Comparison of ENCODE assay signal across 9 cellular contexts in the genomic region with DNA sequence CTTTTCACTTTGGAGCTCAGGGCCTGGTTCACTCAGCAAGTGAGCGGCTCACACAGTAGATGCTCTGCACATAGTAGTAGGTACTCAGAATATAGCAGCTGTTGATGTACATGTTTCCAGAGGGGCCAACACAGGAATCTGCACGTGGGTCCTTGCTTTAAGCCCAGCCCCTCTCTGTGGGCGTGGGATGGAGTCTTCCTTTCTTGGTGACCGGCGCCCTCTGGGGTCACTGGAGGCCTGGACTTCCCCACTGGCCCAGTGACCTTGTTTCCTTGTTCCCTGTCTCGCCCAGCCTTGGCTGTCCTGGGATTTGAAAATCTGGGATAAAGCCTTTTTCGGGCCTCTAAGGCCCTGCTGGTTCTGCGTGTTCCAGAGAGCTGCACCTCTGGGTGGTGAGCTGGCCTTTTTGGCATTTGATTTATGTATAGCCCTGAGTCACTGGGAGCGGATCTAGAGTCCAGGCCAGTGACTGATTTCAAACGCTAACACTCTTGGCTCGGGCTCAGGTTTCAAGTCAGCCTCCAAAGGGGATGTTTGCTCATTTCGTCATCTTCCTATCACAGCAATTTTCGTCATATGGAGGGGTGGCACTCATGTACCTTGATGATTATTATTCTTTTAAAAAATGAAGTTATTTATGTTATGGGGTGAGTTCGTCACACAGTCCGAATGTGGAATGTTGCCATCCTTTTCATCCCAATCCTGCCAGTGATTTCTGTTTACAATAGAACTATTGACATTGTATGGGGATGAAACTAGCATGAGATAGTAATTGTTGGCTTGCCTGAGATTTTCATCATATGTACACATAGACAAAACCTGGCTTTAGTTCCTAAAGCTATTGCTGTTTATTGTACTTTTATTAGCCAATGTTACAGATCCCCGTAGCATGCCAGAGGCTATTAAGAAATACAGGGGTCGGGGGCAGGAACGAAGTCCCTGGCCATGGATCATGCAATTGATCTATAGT.
DNase-seq lines count a peak whose midpoint lies in the region; ATAC-seq and FAIRE-seq lines count a peak whose summit lies in the region.
"Had no signal": no experiment of that assay in that cellular context is flagged by ENCODE, and none has a peak within 500 bp of the region (broad histone marks: within the 10 kb centered on the region; RNA-seq: fewer than 3 reads in every experiment).

No MANE protein-coding gene starts in this region.

- H3K9me3 ChIP-seq in small intestine (ENCODE audit: control insufficient read depth, low read depth): no peaks in the 10 kb centered on the region

- peak overlapping the region; percentile 2 to 67 for H3K27ac ChIP-seq in small intestine (ENCODE audit: low read depth in 1 of 2, low read length in 1 of 2)
- H3K27ac ChIP-seq: KMS-11 had no signal

- no peak overlapping the region for H3K4me3 ChIP-seq in small intestine (ENCODE audit: low read depth in 1 of 2, low read length in 2 of 2)

- FAIRE-seq in G401.6 (lab: Jason Lieb, UNC) (peak; percentile 80), small intestine (lab: Jason Lieb, UNC) (no peak)

- H3K27me3 ChIP-seq in small intestine (ENCODE audit: control insufficient read depth in 2 of 2, insufficient read depth in 2 of 2, low read length in 2 of 2): no peaks in the 10 kb centered on the region

- ATAC-seq in activated CD4-positive, CD25-positive, alpha-beta regulatory T cell treated with anti-CD3 and anti-CD28 coated beads, Interleukin-2, amount 50 U/mL, for 24 hours: no peak
- no peak for ATAC-seq in GM18858 (IDR thresholded peaks at IDR 0.05; ENCODE audit: unreplicated experiment)

- H3K36me3 ChIP-seq in small intestine (ENCODE audit: control insufficient read depth in 2 of 2, insufficient read depth in 2 of 2, low read length in 2 of 2): no peaks in the 10 kb centered on the region

- 20 to 35% (median 35%) methylated on average over 18 of the region's 18 CpGs for WGBS in small intestine, 3 donors

- H3K4me1 ChIP-seq in small intestine (ENCODE audit: control insufficient read depth in 2 of 2, insufficient read depth in 1 of 2, low read depth in 1 of 2, low read length in 1 of 2): peaks cover 10 to 16% of the 10 kb centered on the region in 2 donors

- DNase-seq in NCI-H446 (lab: John Stamatoyannopoulos, UW): peak; percentile 61 to 79
- DNase-seq in brain pericyte (ENCODE audit: low read depth, low spot score): peak; percentile 82
- DNase-seq in iPS-NIHi7 (ENCODE audit: extremely low spot score): peak; percentile 46
- DNase-seq in small intestine: peak; percentile 91
- DNase-seq in activated CD4-positive, alpha-beta T cell treated with anti-CD3 and anti-CD28 coated beads, Interleukin-2, amount 50 U/mL, for 1 hour: no peak
